Comparison of ENCODE assay signal across 18 cellular contexts in genomic region chr7:33928986-33929385, GRCh38. TPM values are rescaled to one million over a fixed set of nuclear protein-coding genes. Genes with fewer than 3 reads are reported as not detected.
DNase-seq lines count a peak whose midpoint lies in the region; ATAC-seq and TF ChIP-seq lines count a peak whose summit lies in the region.
"Had no signal": no experiment of that assay in that cellular context is flagged by ENCODE, and none has a peak within 500 bp of the region (broad histone marks: within the 10 kb centered on the region; RNA-seq: fewer than 3 reads in every experiment).

No MANE protein-coding gene starts in this region.

- ATAC-seq in Right ventricle myocardium inferior, result peak; percentile 65
- ATAC-seq in psoas muscle, result peak in 2 of 4 donors; percentile 14 to 35
- ATAC-seq in HG03520 (IDR thresholded peaks at IDR 0.05; ENCODE audit: unreplicated experiment), result no peak
- ATAC-seq: HCT116 had no signal

- no TSS peak for BruUV-seq in Caco-2 (replicated peaks; lab: Mats Ljungman, UMichigan)

- intact Hi-C loops in Right ventricle myocardium inferior (cut with DNase I) (no loop called here), cardiac septum (cut with DNase I) (no loop called here), left ventricle myocardium inferior (cut with micrococcal nuclease) (no loop called here), psoas muscle (cut with DNase I) (no loop called here), Caco-2 (cut with micrococcal nuclease; ENCODE audit: unreplicated experiment) (no loop called here)

- peaks cover 39% of the 10 kb centered on the region for H3K27me3 ChIP-seq in left ventricle myocardium inferior (ENCODE audit: low read depth)
- no peaks in the 10 kb centered on the region for H3K27me3 ChIP-seq in psoas muscle (ENCODE audit: insufficient read depth in 3 of 3, low read length in 2 of 3)
- H3K27me3 ChIP-seq in Caco-2 (replicated peaks; ENCODE audit: control insufficient read depth, insufficient read depth, low read length), result no peaks in the 10 kb centered on the region

- no peaks in the 10 kb centered on the region for H3K4me1 ChIP-seq in left ventricle myocardium inferior
- peaks cover 11% of the 10 kb centered on the region for H3K4me1 ChIP-seq in psoas muscle
- H3K4me1 ChIP-seq in Caco-2, result no peaks in the 10 kb centered on the region

- H3K27me3 Mint-ChIP-seq in Caco-2 (ENCODE audit: insufficient read depth, unreplicated experiment), result peaks cover 14% of the 10 kb centered on the region

- no peaks in the 10 kb centered on the region for H3K36me3 Mint-ChIP-seq in Caco-2 (ENCODE audit: insufficient read depth, unreplicated experiment)

- H3K36me3 ChIP-seq in left ventricle myocardium inferior (no peaks in the 10 kb centered on the region), psoas muscle (ENCODE audit: insufficient read depth in 1 of 2, low read depth in 1 of 2) (no peaks in the 10 kb centered on the region), Caco-2 (ENCODE audit: control insufficient read depth, insufficient read depth, low read length) (no peaks in the 10 kb centered on the region)

- H3K4me3 Mint-ChIP-seq in Caco-2 (ENCODE audit: unreplicated experiment), result no peak overlapping the region
- H3K4me3 Mint-ChIP-seq: CD4-positive, alpha-beta T cell; HFFc6 had no signal

- H3K4me3 ChIP-seq in left ventricle myocardium inferior, result no peak overlapping the region
- H3K4me3 ChIP-seq in psoas muscle, result no peak overlapping the region
- H3K4me3 ChIP-seq in Caco-2 (ENCODE audit: low read depth, low read length), result no peak overlapping the region
- H3K4me3 ChIP-seq: GM23248 had no signal

- POLR2A ChIA-PET in Caco-2 (lab: Charles Lee), result no interaction called here

- DNase-seq in Right ventricle myocardium inferior (ENCODE audit: missing footprints), result no peak
- DNase-seq in cardiac septum (ENCODE audit: low spot score), result no peak
- peak; percentile 35 for DNase-seq in left ventricle myocardium inferior
- peak; percentile 46 to 86 for DNase-seq in psoas muscle
- no peak for DNase-seq in NCI-H748 (lab: John Stamatoyannopoulos, UW; ENCODE audit: unreplicated experiment)
- DNase-seq in Caco-2, result no peak
- DNase-seq: ACHN; AML-193; CD4-positive, alpha-beta T cell; DMS153; DMS79; GDM1; GM23248; HFFc6 had no signal

- H3K4me1 Mint-ChIP-seq in Caco-2 (ENCODE audit: low read depth, unreplicated experiment), result no peaks in the 10 kb centered on the region

- H3K9me3 ChIP-seq in left ventricle myocardium inferior (replicated peaks) (no peaks in the 10 kb centered on the region), psoas muscle (no peaks in the 10 kb centered on the region), Caco-2 (no peaks in the 10 kb centered on the region)

- CTCF ChIA-PET in Caco-2 (lab: Charles Lee), result no interaction called here

- H3K9me3 Mint-ChIP-seq in Caco-2 (ENCODE audit: unreplicated experiment), result no peaks in the 10 kb centered on the region
- H3K9me3 Mint-ChIP-seq: CD4-positive, alpha-beta T cell; HFFc6 had no signal

- TF ChIP-seq CTCF in left ventricle myocardium inferior (IDR thresholded peaks at IDR 0.05; ENCODE audit: borderline replicate concordance) (no peak), psoas muscle (IDR thresholded peaks at IDR 0.05) (no peak), Caco-2 (IDR thresholded peaks at IDR 0.05; ENCODE audit: insufficient read depth in 1 of 2, low read depth in 1 of 2, low read length in 1 of 2, severe bottlenecking in 1 of 2, unreplicated experiment in 1 of 2) (no peak)

- H3K27ac Mint-ChIP-seq in Caco-2 (ENCODE audit: unreplicated experiment), result no peak overlapping the region
- H3K27ac Mint-ChIP-seq: CD4-positive, alpha-beta T cell; HFFc6 had no signal

- 72 to 75% (median 75%) methylated on average over 7 of the region's 7 CpGs for WGBS in psoas muscle, 3 donors

- H3K27ac ChIP-seq in left ventricle myocardium inferior (replicated peaks) (no peak overlapping the region), psoas muscle (no peak overlapping the region)
- H3K27ac ChIP-seq: C4-2B, GM23248 had no signal

RNA-seq across cellular contexts. Expression of gene BMPER, which starts 23.6 kb away (rescaled TPM):
- total RNA-seq in Right ventricle myocardium inferior (2.5 TPM), cardiac septum (1.9 TPM), left ventricle myocardium inferior (2.9 TPM), psoas muscle (1 to 10 TPM; 1.9 to 7.6 (median 2.6) TPM), Caco-2 (2022) (not detected in 2 replicates)
- 1 to 10 TPM; 1.0 to 3.8 (median 1.6) TPM for polyA plus RNA-seq in psoas muscle
- total RNA-seq: CD4-positive, alpha-beta T cell; HT-29 had no signal

Comparison
In these comparisons a context has a peak if more than half of its experiments do, and no peak if none do; other contexts are left out.
1. DNase-seq: peak in left ventricle myocardium inferior (single experiment) and psoas muscle (2 of 2); none in Right ventricle myocardium inferior (single experiment), cardiac septum (single experiment), NCI-H748 (single experiment) and Caco-2 (0 of 2).